ENCODE assay signal across 8 cellular contexts in genomic region chr19:35154535-35155406, GRCh38.
DNase-seq lines count a peak whose midpoint lies in the region; ATAC-seq lines count a peak whose summit lies in the region.

Gene FXYD5 (plus strand): TSS chr19:35154735. CDS start chr19:35155551, 816 bp downstream.

- H3K4me3 Mint-ChIP-seq in memory B cell = peak within 1 kb of the TSS; percentile 99

- H3K9me3 ChIP-seq in duodenal mucosa (ENCODE audit: control insufficient read depth in 1 of 2, low read length in 2 of 2) = no peaks in the 10 kb centered on the region

- peak within 1 kb of the TSS; percentile 74 to 81 for H3K4me3 ChIP-seq in duodenal mucosa (ENCODE audit: low read depth in 1 of 2, low read length in 2 of 2)

- peaks cover 8 to 24% of the 10 kb centered on the region in 2 donors for H3K4me1 ChIP-seq in duodenal mucosa (ENCODE audit: control insufficient read depth in 1 of 2, insufficient read depth in 2 of 2, low read length in 2 of 2)

- peaks cover 22 to 24% of the 10 kb centered on the region in 2 donors for H3K27me3 ChIP-seq in duodenal mucosa (ENCODE audit: control insufficient read depth in 1 of 2, insufficient read depth in 2 of 2, low read length in 2 of 2)

- ATAC-seq in GM18909 (IDR thresholded peaks at IDR 0.05; ENCODE audit: poor library complexity, unreplicated experiment) (peak; percentile 40), memory B cell (ENCODE audit: low read depth) (peak; percentile 64), HG02610 (IDR thresholded peaks at IDR 0.05; ENCODE audit: unreplicated experiment) (no peak)

- peak within 1 kb of the TSS; percentile 46 to 69 for H3K9ac ChIP-seq in duodenal mucosa (ENCODE audit: low read depth in 1 of 2, low read length in 2 of 2)

- peak within 1 kb of the TSS; percentile 95 for H3K27ac Mint-ChIP-seq in memory B cell

- H3K9me3 Mint-ChIP-seq in memory B cell = no peaks in the 10 kb centered on the region

- DNase-seq in NCI-H2227 treated with DMSO at 0.1 percent for 48 hours (lab: John Stamatoyannopoulos, UW) (peak; percentile 80), memory B cell (ENCODE audit: low spot score in 2 of 2) (no peak), NCI-H510A treated with DMSO at 0.1 percent for 48 hours (lab: John Stamatoyannopoulos, UW) (no peak)
- DNase-seq in activated CD4-positive, alpha-beta T cell treated with anti-CD3 and anti-CD28 coated beads, Interleukin-2, amount 50 U/mL, for 1 hour = peak; percentile 79
- peak; percentile 46 for DNase-seq in stimulated activated CD8-positive, alpha-beta memory T cell treated with anti-CD3 and anti-CD28 coated beads, Interleukin-15, amount 100 ng/mL, for 24 hours (ENCODE audit: low read depth)

- peaks cover 2% of the 10 kb centered on the region for H3K27me3 Mint-ChIP-seq in memory B cell

- peaks cover 39% of the 10 kb centered on the region for H3K4me1 Mint-ChIP-seq in memory B cell

- peak within 1 kb of the TSS; percentile 20 for H3K27ac ChIP-seq in duodenal mucosa (ENCODE audit: low read depth, low read length)

- H3K36me3 ChIP-seq in duodenal mucosa (ENCODE audit: control insufficient read depth in 1 of 2, insufficient read depth in 2 of 2, low read length in 2 of 2) = peaks cover 0 to 17% of the 10 kb centered on the region in 2 donors

- peaks cover 23% of the 10 kb centered on the region for H3K36me3 Mint-ChIP-seq in memory B cell

Comparison
In these comparisons a context has a peak if more than half of its experiments do, and no peak if none do; other contexts are left out.
1. DNase-seq: peak in NCI-H2227 treated with DMSO at 0.1 percent for 48 hours (single experiment), activated CD4-positive, alpha-beta T cell treated with anti-CD3 and anti-CD28 coated beads, Interleukin-2, amount 50 U/mL, for 1 hour (single experiment) and stimulated activated CD8-positive, alpha-beta memory T cell treated with anti-CD3 and anti-CD28 coated beads, Interleukin-15, amount 100 ng/mL, for 24 hours (single experiment); none in memory B cell (0 of 2) and NCI-H510A treated with DMSO at 0.1 percent for 48 hours (single experiment).